Comparison of ENCODE assay signal across 16 cellular contexts in the genomic region with DNA sequence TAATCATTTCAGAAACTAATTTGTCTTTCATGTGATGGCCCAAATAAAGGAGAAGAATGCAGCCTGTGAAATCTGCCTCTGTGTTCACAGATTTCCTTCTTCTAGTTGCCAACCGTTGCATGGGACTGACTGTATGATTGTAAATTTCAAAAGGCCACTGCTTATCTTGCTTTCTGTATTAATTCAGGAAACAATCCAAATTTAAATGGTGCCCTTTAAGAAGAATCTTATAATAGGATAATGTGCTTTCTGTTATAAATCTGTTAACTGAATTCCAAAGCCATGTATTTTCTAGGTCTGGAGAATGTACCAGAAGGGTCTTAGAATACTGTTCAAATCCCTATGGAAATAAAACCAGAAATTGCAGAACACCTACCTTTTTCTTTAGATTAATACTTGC.
"Had no signal": no experiment of that assay in that cellular context is flagged by ENCODE, and none has a peak within 500 bp of the region (broad histone marks: within the 10 kb centered on the region; RNA-seq: fewer than 3 reads in every experiment).

No MANE protein-coding gene starts in this region.

- DNase-seq: activated CD4-positive, alpha-beta T cell treated with anti-CD3 and anti-CD28 coated beads, Interleukin-2, amount 10 ng/mL, durations not matched to agents 7 days and 5 days; activated CD4-positive, CD25-positive, alpha-beta regulatory T cell; activated CD8-positive, alpha-beta memory T cell treated with anti-CD3 and anti-CD28 coated beads, Interleukin-2, amount 50 U/mL, for 48 hours; activated gamma-delta T cell; activated T-cell treated with anti-CD3 and anti-CD28 coated beads, Interleukin-2, amount 50 U/mL, for 72 hours; amygdala; cerebellar nuclear complex; glutamatergic neuron; lower lobe of right lung; midbrain; ovary; stimulated activated CD4-positive, alpha-beta T cell treated with anti-CD3 and anti-CD28 coated beads, Interleukin-2, amount 100 ng/mL, for 48 hours; SW 1271 had no signal

- H3K9me3 ChIP-seq: lower lobe of right lung, ovary, tibial nerve had no signal

- H3K4me3 ChIP-seq: lower lobe of right lung, ovary, tibial nerve had no signal

- H3K27me3 ChIP-seq: ovary, tibial nerve had no signal

- H3K36me3 ChIP-seq: ovary had no signal

- H3K27ac ChIP-seq: lower lobe of right lung, ovary had no signal

- ATAC-seq: activated naive CD4-positive, alpha-beta T cell treated with anti-CD3 and anti-CD28 coated beads, Interleukin-2, amount 50 U/mL, for 72 hours; activated T-cell treated with anti-CD3 and anti-CD28 coated beads, Interleukin-2, amount 50 U/mL, for 72 hours; lower lobe of right lung; stimulated activated memory B cell treated with anti-CD40 and anti-IgM and Interleukin-4, amounts not matched to agents 10 μg/mL and 1 μg/mL and 100 μg/mL, for 72 hours had no signal
